ENCODE assay signal across 1 cellular context in the genomic region with DNA sequence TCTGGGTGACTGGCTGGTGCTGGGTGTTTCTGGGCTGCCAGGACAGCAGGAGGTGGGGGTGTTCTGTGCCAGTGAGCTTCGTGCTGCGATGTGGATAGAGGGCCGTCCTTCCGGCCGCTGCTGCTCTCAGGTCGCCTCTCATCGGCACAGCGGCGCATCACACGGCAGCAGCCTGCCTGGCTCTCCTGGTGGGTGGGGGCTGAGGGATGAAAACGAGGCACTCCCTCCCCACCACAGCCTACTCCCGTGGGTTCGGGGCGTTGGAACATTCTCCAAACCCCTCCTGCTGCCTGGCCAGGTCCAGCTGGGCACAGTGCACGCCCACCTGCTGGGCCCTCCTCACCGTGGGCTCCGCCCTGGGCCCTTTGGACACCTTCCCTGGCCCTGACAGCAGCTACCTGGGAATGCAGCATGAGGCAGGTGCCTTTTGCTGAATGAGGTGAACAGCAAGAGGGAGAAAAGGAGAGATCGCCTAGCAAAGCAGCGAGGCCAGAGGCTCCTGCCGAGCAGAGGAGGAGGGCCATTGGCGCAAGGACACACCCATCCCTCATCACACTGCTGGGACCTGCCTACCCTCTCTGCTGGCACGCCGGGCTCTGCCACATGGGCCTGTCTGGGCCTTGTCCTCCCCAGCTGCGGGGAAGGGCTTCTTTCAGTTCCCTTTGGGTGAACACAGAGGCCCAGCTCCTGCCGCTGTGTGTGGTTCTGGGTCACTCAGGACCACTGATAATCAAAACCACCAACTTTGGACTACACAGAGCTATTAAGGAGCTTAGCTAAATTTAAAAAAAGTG.
TF ChIP-seq lines count a peak whose summit lies in the region.

No MANE protein-coding gene starts in this region.

TF ChIP-seq in GM12878, 131 proteins besides CTCF, POLR2A, EP300 and RAD21 (continued from another document and continues in another):
- TF ChIP-seq NFYA (IDR thresholded peaks at IDR 0.05; ENCODE audit: borderline replicate concordance, low read depth, low read length) (no peak), KLF5 (IDR thresholded peaks at IDR 0.05; ENCODE audit: partially characterized antibody) (no peak), CREB1 (IDR thresholded peaks at IDR 0.05; ENCODE audit: low read depth) (no peak), SIN3A (IDR thresholded peaks at IDR 0.05; ENCODE audit: low read depth, low read length) (no peak), SREBF2 (IDR thresholded peaks at IDR 0.05; ENCODE audit: low read length) (no peak), POU2F2 (IDR thresholded peaks at IDR 0.05; ENCODE audit: borderline replicate concordance, low read depth, low read length) (no peak), NBN (IDR thresholded peaks at IDR 0.05) (no peak), JUNB (IDR thresholded peaks at IDR 0.05) (no peak), STAT1 (conservative IDR thresholded peaks at IDR 0.05) (no peak), CREM (IDR thresholded peaks at IDR 0.05; ENCODE audit: low read depth) (0 out of 2 replicates have a peak, but pooled peaks have one; percentile 42), KDM1A (IDR thresholded peaks at IDR 0.05; ENCODE audit: borderline replicate concordance) (no peak), NFIC (IDR thresholded peaks at IDR 0.05; ENCODE audit: low read depth, low read length) (no peak), SIX5 (IDR thresholded peaks at IDR 0.05; ENCODE audit: low read depth, low read length, severe bottlenecking) (no peak), CHD4 (IDR thresholded peaks at IDR 0.05) (no peak), RBBP5 (conservative IDR thresholded peaks at IDR 0.05) (no peak), ESRRA (IDR thresholded peaks at IDR 0.05; ENCODE audit: low read length) (no peak), YBX1 (IDR thresholded peaks at IDR 0.05) (no peak), EZH2 (IDR thresholded peaks at IDR 0.05; ENCODE audit: borderline replicate concordance, control insufficient read depth, low read depth, low read length) (no peak), CBFB (IDR thresholded peaks at IDR 0.05; ENCODE audit: low read depth) (no peak; the same call in 1 of the 2 replicates), CBX5 (IDR thresholded peaks at IDR 0.05; ENCODE audit: low read depth) (no peak), ZNF207 (IDR thresholded peaks at IDR 0.05; ENCODE audit: borderline replicate concordance) (no peak), RFX5 (IDR thresholded peaks at IDR 0.05; ENCODE audit: low read depth, low read length) (no peak), EGR1 (IDR thresholded peaks at IDR 0.05; ENCODE audit: borderline replicate concordance in 1 of 2, low read depth in 2 of 2, low read length in 2 of 2) (no peak), POLR2AphosphoS2 (IDR thresholded peaks at IDR 0.05; ENCODE audit: low read depth, low read length) (no peak), TCF12 (IDR thresholded peaks at IDR 0.05; ENCODE audit: low read depth, low read length) (peak; percentile 50; the same call in 1 of the 2 replicates), BRCA1 (IDR thresholded peaks at IDR 0.05; ENCODE audit: low read depth, low read length) (no peak), MXI1 (IDR thresholded peaks at IDR 0.05; ENCODE audit: low read depth, low read length) (peak; percentile 23; the same call in 1 of the 2 replicates), BACH1 (IDR thresholded peaks at IDR 0.05; ENCODE audit: borderline replicate concordance) (no peak), CBX3 (IDR thresholded peaks at IDR 0.05; ENCODE audit: borderline replicate concordance, low read depth) (no peak), RELA (IDR thresholded peaks at IDR 0.05; ENCODE audit: borderline replicate concordance, partially characterized antibody) (no peak)
- TF ChIP-seq, protein P1, sequence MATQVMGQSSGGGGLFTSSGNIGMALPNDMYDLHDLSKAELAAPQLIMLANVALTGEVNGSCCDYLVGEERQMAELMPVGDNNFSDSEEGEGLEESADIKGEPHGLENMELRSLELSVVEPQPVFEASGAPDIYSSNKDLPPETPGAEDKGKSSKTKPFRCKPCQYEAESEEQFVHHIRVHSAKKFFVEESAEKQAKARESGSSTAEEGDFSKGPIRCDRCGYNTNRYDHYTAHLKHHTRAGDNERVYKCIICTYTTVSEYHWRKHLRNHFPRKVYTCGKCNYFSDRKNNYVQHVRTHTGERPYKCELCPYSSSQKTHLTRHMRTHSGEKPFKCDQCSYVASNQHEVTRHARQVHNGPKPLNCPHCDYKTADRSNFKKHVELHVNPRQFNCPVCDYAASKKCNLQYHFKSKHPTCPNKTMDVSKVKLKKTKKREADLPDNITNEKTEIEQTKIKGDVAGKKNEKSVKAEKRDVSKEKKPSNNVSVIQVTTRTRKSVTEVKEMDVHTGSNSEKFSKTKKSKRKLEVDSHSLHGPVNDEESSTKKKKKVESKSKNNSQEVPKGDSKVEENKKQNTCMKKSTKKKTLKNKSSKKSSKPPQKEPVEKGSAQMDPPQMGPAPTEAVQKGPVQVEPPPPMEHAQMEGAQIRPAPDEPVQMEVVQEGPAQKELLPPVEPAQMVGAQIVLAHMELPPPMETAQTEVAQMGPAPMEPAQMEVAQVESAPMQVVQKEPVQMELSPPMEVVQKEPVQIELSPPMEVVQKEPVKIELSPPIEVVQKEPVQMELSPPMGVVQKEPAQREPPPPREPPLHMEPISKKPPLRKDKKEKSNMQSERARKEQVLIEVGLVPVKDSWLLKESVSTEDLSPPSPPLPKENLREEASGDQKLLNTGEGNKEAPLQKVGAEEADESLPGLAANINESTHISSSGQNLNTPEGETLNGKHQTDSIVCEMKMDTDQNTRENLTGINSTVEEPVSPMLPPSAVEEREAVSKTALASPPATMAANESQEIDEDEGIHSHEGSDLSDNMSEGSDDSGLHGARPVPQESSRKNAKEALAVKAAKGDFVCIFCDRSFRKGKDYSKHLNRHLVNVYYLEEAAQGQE (IDR thresholded peaks at IDR 0.05; ENCODE audit: low read depth, low read length): no peak
- TF ChIP-seq, protein P2, sequence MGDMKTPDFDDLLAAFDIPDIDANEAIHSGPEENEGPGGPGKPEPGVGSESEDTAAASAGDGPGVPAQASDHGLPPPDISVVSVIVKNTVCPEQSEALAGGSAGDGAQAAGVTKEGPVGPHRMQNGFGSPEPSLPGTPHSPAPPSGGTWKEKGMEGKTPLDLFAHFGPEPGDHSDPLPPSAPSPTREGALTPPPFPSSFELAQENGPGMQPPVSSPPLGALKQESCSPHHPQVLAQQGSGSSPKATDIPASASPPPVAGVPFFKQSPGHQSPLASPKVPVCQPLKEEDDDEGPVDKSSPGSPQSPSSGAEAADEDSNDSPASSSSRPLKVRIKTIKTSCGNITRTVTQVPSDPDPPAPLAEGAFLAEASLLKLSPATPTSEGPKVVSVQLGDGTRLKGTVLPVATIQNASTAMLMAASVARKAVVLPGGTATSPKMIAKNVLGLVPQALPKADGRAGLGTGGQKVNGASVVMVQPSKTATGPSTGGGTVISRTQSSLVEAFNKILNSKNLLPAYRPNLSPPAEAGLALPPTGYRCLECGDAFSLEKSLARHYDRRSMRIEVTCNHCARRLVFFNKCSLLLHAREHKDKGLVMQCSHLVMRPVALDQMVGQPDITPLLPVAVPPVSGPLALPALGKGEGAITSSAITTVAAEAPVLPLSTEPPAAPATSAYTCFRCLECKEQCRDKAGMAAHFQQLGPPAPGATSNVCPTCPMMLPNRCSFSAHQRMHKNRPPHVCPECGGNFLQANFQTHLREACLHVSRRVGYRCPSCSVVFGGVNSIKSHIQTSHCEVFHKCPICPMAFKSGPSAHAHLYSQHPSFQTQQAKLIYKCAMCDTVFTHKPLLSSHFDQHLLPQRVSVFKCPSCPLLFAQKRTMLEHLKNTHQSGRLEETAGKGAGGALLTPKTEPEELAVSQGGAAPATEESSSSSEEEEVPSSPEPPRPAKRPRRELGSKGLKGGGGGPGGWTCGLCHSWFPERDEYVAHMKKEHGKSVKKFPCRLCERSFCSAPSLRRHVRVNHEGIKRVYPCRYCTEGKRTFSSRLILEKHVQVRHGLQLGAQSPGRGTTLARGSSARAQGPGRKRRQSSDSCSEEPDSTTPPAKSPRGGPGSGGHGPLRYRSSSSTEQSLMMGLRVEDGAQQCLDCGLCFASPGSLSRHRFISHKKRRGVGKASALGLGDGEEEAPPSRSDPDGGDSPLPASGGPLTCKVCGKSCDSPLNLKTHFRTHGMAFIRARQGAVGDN (IDR thresholded peaks at IDR 0.05): peak; percentile 9; the same call in 1 of the 2 replicates
- TF ChIP-seq, protein P3, sequence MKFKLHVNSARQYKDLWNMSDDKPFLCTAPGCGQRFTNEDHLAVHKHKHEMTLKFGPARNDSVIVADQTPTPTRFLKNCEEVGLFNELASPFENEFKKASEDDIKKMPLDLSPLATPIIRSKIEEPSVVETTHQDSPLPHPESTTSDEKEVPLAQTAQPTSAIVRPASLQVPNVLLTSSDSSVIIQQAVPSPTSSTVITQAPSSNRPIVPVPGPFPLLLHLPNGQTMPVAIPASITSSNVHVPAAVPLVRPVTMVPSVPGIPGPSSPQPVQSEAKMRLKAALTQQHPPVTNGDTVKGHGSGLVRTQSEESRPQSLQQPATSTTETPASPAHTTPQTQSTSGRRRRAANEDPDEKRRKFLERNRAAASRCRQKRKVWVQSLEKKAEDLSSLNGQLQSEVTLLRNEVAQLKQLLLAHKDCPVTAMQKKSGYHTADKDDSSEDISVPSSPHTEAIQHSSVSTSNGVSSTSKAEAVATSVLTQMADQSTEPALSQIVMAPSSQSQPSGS (IDR thresholded peaks at IDR 0.05; ENCODE audit: low read length): no peak
- TF ChIP-seq, protein P4, sequence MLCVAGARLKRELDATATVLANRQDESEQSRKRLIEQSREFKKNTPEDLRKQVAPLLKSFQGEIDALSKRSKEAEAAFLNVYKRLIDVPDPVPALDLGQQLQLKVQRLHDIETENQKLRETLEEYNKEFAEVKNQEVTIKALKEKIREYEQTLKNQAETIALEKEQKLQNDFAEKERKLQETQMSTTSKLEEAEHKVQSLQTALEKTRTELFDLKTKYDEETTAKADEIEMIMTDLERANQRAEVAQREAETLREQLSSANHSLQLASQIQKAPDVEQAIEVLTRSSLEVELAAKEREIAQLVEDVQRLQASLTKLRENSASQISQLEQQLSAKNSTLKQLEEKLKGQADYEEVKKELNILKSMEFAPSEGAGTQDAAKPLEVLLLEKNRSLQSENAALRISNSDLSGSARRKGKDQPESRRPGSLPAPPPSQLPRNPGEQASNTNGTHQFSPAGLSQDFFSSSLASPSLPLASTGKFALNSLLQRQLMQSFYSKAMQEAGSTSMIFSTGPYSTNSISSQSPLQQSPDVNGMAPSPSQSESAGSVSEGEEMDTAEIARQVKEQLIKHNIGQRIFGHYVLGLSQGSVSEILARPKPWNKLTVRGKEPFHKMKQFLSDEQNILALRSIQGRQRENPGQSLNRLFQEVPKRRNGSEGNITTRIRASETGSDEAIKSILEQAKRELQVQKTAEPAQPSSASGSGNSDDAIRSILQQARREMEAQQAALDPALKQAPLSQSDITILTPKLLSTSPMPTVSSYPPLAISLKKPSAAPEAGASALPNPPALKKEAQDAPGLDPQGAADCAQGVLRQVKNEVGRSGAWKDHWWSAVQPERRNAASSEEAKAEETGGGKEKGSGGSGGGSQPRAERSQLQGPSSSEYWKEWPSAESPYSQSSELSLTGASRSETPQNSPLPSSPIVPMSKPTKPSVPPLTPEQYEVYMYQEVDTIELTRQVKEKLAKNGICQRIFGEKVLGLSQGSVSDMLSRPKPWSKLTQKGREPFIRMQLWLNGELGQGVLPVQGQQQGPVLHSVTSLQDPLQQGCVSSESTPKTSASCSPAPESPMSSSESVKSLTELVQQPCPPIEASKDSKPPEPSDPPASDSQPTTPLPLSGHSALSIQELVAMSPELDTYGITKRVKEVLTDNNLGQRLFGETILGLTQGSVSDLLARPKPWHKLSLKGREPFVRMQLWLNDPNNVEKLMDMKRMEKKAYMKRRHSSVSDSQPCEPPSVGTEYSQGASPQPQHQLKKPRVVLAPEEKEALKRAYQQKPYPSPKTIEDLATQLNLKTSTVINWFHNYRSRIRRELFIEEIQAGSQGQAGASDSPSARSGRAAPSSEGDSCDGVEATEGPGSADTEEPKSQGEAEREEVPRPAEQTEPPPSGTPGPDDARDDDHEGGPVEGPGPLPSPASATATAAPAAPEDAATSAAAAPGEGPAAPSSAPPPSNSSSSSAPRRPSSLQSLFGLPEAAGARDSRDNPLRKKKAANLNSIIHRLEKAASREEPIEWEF (IDR thresholded peaks at IDR 0.05; ENCODE audit: insufficient replicate concordance, low read depth, low read length): no peak
- TF ChIP-seq, protein P5, sequence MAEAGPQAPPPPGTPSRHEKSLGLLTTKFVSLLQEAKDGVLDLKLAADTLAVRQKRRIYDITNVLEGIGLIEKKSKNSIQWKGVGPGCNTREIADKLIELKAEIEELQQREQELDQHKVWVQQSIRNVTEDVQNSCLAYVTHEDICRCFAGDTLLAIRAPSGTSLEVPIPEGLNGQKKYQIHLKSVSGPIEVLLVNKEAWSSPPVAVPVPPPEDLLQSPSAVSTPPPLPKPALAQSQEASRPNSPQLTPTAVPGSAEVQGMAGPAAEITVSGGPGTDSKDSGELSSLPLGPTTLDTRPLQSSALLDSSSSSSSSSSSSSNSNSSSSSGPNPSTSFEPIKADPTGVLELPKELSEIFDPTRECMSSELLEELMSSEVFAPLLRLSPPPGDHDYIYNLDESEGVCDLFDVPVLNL (IDR thresholded peaks at IDR 0.05; ENCODE audit: low read depth, low read length): no peak
- TF ChIP-seq, protein P6, sequence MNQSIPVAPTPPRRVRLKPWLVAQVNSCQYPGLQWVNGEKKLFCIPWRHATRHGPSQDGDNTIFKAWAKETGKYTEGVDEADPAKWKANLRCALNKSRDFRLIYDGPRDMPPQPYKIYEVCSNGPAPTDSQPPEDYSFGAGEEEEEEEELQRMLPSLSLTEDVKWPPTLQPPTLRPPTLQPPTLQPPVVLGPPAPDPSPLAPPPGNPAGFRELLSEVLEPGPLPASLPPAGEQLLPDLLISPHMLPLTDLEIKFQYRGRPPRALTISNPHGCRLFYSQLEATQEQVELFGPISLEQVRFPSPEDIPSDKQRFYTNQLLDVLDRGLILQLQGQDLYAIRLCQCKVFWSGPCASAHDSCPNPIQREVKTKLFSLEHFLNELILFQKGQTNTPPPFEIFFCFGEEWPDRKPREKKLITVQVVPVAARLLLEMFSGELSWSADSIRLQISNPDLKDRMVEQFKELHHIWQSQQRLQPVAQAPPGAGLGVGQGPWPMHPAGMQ (IDR thresholded peaks at IDR 0.05; ENCODE audit: borderline replicate concordance): no peak
- TF ChIP-seq, protein P7, sequence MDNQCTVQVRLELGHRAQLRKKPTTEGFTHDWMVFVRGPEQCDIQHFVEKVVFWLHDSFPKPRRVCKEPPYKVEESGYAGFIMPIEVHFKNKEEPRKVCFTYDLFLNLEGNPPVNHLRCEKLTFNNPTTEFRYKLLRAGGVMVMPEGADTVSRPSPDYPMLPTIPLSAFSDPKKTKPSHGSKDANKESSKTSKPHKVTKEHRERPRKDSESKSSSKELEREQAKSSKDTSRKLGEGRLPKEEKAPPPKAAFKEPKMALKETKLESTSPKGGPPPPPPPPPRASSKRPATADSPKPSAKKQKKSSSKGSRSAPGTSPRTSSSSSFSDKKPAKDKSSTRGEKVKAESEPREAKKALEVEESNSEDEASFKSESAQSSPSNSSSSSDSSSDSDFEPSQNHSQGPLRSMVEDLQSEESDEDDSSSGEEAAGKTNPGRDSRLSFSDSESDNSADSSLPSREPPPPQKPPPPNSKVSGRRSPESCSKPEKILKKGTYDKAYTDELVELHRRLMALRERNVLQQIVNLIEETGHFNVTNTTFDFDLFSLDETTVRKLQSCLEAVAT (IDR thresholded peaks at IDR 0.05): peak; percentile 81
- TF ChIP-seq, protein P8, sequence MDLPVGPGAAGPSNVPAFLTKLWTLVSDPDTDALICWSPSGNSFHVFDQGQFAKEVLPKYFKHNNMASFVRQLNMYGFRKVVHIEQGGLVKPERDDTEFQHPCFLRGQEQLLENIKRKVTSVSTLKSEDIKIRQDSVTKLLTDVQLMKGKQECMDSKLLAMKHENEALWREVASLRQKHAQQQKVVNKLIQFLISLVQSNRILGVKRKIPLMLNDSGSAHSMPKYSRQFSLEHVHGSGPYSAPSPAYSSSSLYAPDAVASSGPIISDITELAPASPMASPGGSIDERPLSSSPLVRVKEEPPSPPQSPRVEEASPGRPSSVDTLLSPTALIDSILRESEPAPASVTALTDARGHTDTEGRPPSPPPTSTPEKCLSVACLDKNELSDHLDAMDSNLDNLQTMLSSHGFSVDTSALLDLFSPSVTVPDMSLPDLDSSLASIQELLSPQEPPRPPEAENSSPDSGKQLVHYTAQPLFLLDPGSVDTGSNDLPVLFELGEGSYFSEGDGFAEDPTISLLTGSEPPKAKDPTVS (IDR thresholded peaks at IDR 0.05; ENCODE audit: low read depth, low read length): no peak
